ENCODE assay signal across 18 cellular contexts in the genomic region with DNA sequence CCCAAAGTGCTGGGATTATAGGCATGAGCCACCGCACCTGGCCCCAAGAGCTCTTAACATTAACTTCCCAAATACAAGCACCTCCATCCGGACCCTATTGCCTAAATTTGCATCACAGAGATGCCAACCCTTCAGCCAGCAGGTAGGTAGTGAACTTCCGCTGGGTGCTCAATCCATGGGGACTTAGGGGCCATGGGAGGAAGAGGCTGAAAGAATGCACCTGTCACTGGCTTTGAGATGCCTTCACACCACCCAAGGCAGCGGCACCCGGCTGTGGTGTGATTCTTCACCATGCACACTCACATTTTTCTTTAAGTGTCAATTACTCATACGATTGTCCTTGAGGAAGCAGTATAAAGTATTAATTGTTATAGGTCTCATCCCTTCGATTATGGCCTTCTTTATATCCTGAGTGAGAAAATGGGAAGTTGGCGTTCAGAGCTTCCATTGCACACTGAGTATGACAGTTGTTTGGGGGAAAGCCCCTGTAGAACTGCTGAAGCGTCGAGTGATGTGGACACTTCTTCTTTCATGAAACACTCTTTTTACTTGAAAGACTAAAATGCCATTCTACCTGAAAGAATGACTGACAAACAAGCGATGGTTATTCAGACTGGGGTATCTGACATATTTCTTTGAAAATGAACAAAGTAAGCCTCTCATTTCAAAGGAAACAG. TPM values are rescaled to one million over a fixed set of nuclear protein-coding genes. Genes with fewer than 3 reads are reported as not detected.
A peak's percentile ranks its signal among the peaks of the same experiment; 100 is the strongest.
DNase-seq lines count a peak whose midpoint lies in the region; ATAC-seq and TF ChIP-seq lines count a peak whose summit lies in the region.
"Had no signal": no experiment of that assay in that cellular context is flagged by ENCODE, and none has a peak within 500 bp of the region (broad histone marks: within the 10 kb centered on the region; RNA-seq: fewer than 3 reads in every experiment).

No MANE protein-coding gene starts in this region.

- DNase-seq in activated CD4-positive, alpha-beta memory T cell treated with anti-CD3 and anti-CD28 coated beads for 36 hours: peak; percentile 2
- DNase-seq in activated CD4-positive, alpha-beta memory T cell treated with anti-CD3 and anti-CD28 coated beads, Interleukin-2, amount 10 ng/mL, durations not matched to agents 7 days and 5 days: no peak
- DNase-seq in activated B cell treated with CpG ODN at 0.5 μM for 24 hours (no peak), stomach (peak; percentile 13), COLO668 (lab: John Stamatoyannopoulos, UW; ENCODE audit: unreplicated experiment) (no peak), caudate nucleus (lab: John Stamatoyannopoulos, UW) (no peak)
- DNase-seq in activated T-cell treated with anti-CD3 and anti-CD28 coated beads, Interleukin-2, amount 50 U/mL, for 4 hours: no peak
- DNase-seq: endodermal cell, kidney glomerular epithelial cell, NCI-H1417 treated with DMSO at 0.1 percent for 48 hours, SJCRH30, small intestine, upper lobe of left lung had no signal

- CTCF ChIA-PET in activated CD4-positive, alpha-beta memory T cell treated with anti-CD3 and anti-CD28 coated beads for 36 hours (lab: Charles Lee): no interaction called here
- CTCF ChIA-PET in activated CD4-positive, alpha-beta memory T cell treated with anti-CD3 and anti-CD28 coated beads, Interleukin-2, amount 10 ng/mL, durations not matched to agents 7 days and 5 days (lab: Charles Lee): no interaction called here
- CTCF ChIA-PET in activated B cell treated with CpG ODN at 0.5 μM for 24 hours (lab: Charles Lee): interaction anchor here (0.6 to 1.1 kb wide), 2 partner anchors 14 to 91 kb away, joined by 3 read pairs; no protein-coding TSS in a partner anchor

- H3K27ac Mint-ChIP-seq in activated CD4-positive, alpha-beta memory T cell treated with anti-CD3 and anti-CD28 coated beads for 36 hours: no peak overlapping the region
- H3K27ac Mint-ChIP-seq in activated CD4-positive, alpha-beta memory T cell treated with anti-CD3 and anti-CD28 coated beads, Interleukin-2, amount 10 ng/mL, durations not matched to agents 7 days and 5 days: no peak overlapping the region
- H3K27ac Mint-ChIP-seq in activated B cell treated with CpG ODN at 0.5 μM for 24 hours: peak overlapping the region; percentile 7
- H3K27ac Mint-ChIP-seq: endodermal cell had no signal

- TF ChIP-seq CTCF in activated B cell treated with CpG ODN at 0.5 μM for 24 hours (IDR thresholded peaks at IDR 0.05): no peak
- no peak for TF ChIP-seq CTCF in stomach (IDR thresholded peaks at IDR 0.05)

- TF ChIP-seq POLR2A in stomach (IDR thresholded peaks at IDR 0.05): no peak

- no peaks in the 10 kb centered on the region for H3K4me1 Mint-ChIP-seq in activated CD4-positive, alpha-beta memory T cell treated with anti-CD3 and anti-CD28 coated beads for 36 hours (ENCODE audit: low read depth)
- H3K4me1 Mint-ChIP-seq in activated CD4-positive, alpha-beta memory T cell treated with anti-CD3 and anti-CD28 coated beads, Interleukin-2, amount 10 ng/mL, durations not matched to agents 7 days and 5 days: no peaks in the 10 kb centered on the region
- H3K4me1 Mint-ChIP-seq in activated B cell treated with CpG ODN at 0.5 μM for 24 hours: peaks cover 37% of the 10 kb centered on the region
- H3K4me1 Mint-ChIP-seq in activated T-cell treated with anti-CD3 and anti-CD28 coated beads, Interleukin-2, amount 50 U/mL, for 4 hours (ENCODE audit: low read depth): no peaks in the 10 kb centered on the region

- ATAC-seq in HG02884 (IDR thresholded peaks at IDR 0.05; ENCODE audit: unreplicated experiment): peak; percentile 85
- ATAC-seq in activated B cell treated with CpG ODN at 0.5 μM for 24 hours (ENCODE audit: low read depth): peak; percentile 98
- ATAC-seq in activated T-cell treated with anti-CD3 and anti-CD28 coated beads, Interleukin-2, amount 50 U/mL, for 4 hours: no peak

- H3K9me3 Mint-ChIP-seq in activated CD4-positive, alpha-beta memory T cell treated with anti-CD3 and anti-CD28 coated beads for 36 hours: no peaks in the 10 kb centered on the region
- H3K9me3 Mint-ChIP-seq in activated CD4-positive, alpha-beta memory T cell treated with anti-CD3 and anti-CD28 coated beads, Interleukin-2, amount 10 ng/mL, durations not matched to agents 7 days and 5 days: no peaks in the 10 kb centered on the region
- H3K9me3 Mint-ChIP-seq in activated B cell treated with CpG ODN at 0.5 μM for 24 hours: no peaks in the 10 kb centered on the region
- no peaks in the 10 kb centered on the region for H3K9me3 Mint-ChIP-seq in activated T-cell treated with anti-CD3 and anti-CD28 coated beads, Interleukin-2, amount 50 U/mL, for 4 hours
- H3K9me3 Mint-ChIP-seq: neural crest cell had no signal

- TF ChIP-seq EP300 in stomach (IDR thresholded peaks at IDR 0.05): no peak

- no peaks in the 10 kb centered on the region for H3K36me3 Mint-ChIP-seq in activated CD4-positive, alpha-beta memory T cell treated with anti-CD3 and anti-CD28 coated beads for 36 hours
- H3K36me3 Mint-ChIP-seq in activated CD4-positive, alpha-beta memory T cell treated with anti-CD3 and anti-CD28 coated beads, Interleukin-2, amount 10 ng/mL, durations not matched to agents 7 days and 5 days (ENCODE audit: low read depth): no peaks in the 10 kb centered on the region
- H3K36me3 Mint-ChIP-seq in activated B cell treated with CpG ODN at 0.5 μM for 24 hours (ENCODE audit: low read depth): no peaks in the 10 kb centered on the region
- H3K36me3 Mint-ChIP-seq in activated T-cell treated with anti-CD3 and anti-CD28 coated beads, Interleukin-2, amount 50 U/mL, for 4 hours (ENCODE audit: insufficient read depth): no peaks in the 10 kb centered on the region

- H3K9me3 ChIP-seq in stomach: no peaks in the 10 kb centered on the region
- H3K9me3 ChIP-seq: A549, ascending aorta, SJCRH30, upper lobe of left lung had no signal

- no peaks in the 10 kb centered on the region for H3K27me3 Mint-ChIP-seq in activated CD4-positive, alpha-beta memory T cell treated with anti-CD3 and anti-CD28 coated beads for 36 hours
- peaks cover 20% of the 10 kb centered on the region for H3K27me3 Mint-ChIP-seq in activated CD4-positive, alpha-beta memory T cell treated with anti-CD3 and anti-CD28 coated beads, Interleukin-2, amount 10 ng/mL, durations not matched to agents 7 days and 5 days
- peaks cover 3% of the 10 kb centered on the region for H3K27me3 Mint-ChIP-seq in activated B cell treated with CpG ODN at 0.5 μM for 24 hours
- H3K27me3 Mint-ChIP-seq in activated T-cell treated with anti-CD3 and anti-CD28 coated beads, Interleukin-2, amount 50 U/mL, for 4 hours (ENCODE audit: low read depth): peaks cover 2% of the 10 kb centered on the region

- intact Hi-C loops in activated CD4-positive, alpha-beta memory T cell treated with anti-CD3 and anti-CD28 coated beads for 36 hours (cut with micrococcal nuclease): no loop called here
- intact Hi-C loops in activated B cell treated with CpG ODN at 0.5 μM for 24 hours (cut with micrococcal nuclease) (loop anchor here (1.0 to 5.0 kb wide), 3 partner anchors 51 to 91 kb away; a partner anchor contains a TSS), stomach (cut with DNase I; ENCODE audit: low total_unique reads) (no loop called here)

- no peaks in the 10 kb centered on the region for H3K36me3 ChIP-seq in stomach
- H3K36me3 ChIP-seq: ascending aorta, SJCRH30, upper lobe of left lung had no signal

- H3K4me3 ChIP-seq in stomach: no peak overlapping the region
- H3K4me3 ChIP-seq: A549, ascending aorta, SJCRH30, upper lobe of left lung had no signal

- H3K4me1 ChIP-seq in stomach: peaks cover 0 to 13% (median 4%) of the 10 kb centered on the region in 4 donors
- H3K4me1 ChIP-seq: ascending aorta had no signal

- 85 to 88% (median 86%) methylated on average over 11 of the region's 11 CpGs for WGBS in stomach, 5 donors

- H3K27ac ChIP-seq in stomach: no peak overlapping the region
- no peak overlapping the region for H3K27ac ChIP-seq in caudate nucleus (ENCODE audit: low read depth, low read length)
- H3K27ac ChIP-seq: ascending aorta, SJCRH30, upper lobe of left lung, VCaP had no signal

- POLR2A ChIA-PET in activated CD4-positive, alpha-beta memory T cell treated with anti-CD3 and anti-CD28 coated beads for 36 hours (lab: Charles Lee): no interaction called here
- POLR2A ChIA-PET in activated CD4-positive, alpha-beta memory T cell treated with anti-CD3 and anti-CD28 coated beads, Interleukin-2, amount 10 ng/mL, durations not matched to agents 7 days and 5 days (lab: Charles Lee): no interaction called here
- POLR2A ChIA-PET in activated B cell treated with CpG ODN at 0.5 μM for 24 hours (lab: Charles Lee): interaction anchor here (0.5 to 1.4 kb wide), 2 partner anchors 9 to 78 kb away, joined by 3 read pairs; no protein-coding TSS in a partner anchor

- H3K27me3 ChIP-seq in stomach: no peaks in the 10 kb centered on the region
- H3K27me3 ChIP-seq: ascending aorta, SJCRH30, upper lobe of left lung had no signal

- H3K4me3 Mint-ChIP-seq in activated CD4-positive, alpha-beta memory T cell treated with anti-CD3 and anti-CD28 coated beads for 36 hours: no peak overlapping the region
- no peak overlapping the region for H3K4me3 Mint-ChIP-seq in activated CD4-positive, alpha-beta memory T cell treated with anti-CD3 and anti-CD28 coated beads, Interleukin-2, amount 10 ng/mL, durations not matched to agents 7 days and 5 days
- peak overlapping the region; percentile 56 for H3K4me3 Mint-ChIP-seq in activated B cell treated with CpG ODN at 0.5 μM for 24 hours
- H3K4me3 Mint-ChIP-seq in activated T-cell treated with anti-CD3 and anti-CD28 coated beads, Interleukin-2, amount 50 U/mL, for 4 hours: no peak overlapping the region
- H3K4me3 Mint-ChIP-seq: endodermal cell, neural crest cell had no signal

RNA-seq across cellular contexts. Expression of a gene that starts 51.8 kb away (rescaled TPM):
- total RNA-seq in activated CD4-positive, alpha-beta memory T cell treated with anti-CD3 and anti-CD28 coated beads for 36 hours: 10 to 100 TPM; 55.4 to 58.2 TPM
- 100 to 1,000 TPM; 130 to 131 TPM for total RNA-seq in activated CD4-positive, alpha-beta memory T cell treated with anti-CD3 and anti-CD28 coated beads, Interleukin-2, amount 10 ng/mL, durations not matched to agents 7 days and 5 days
- total RNA-seq in activated B cell treated with CpG ODN at 0.5 μM for 24 hours: 62.5 and 63.5 TPM in 2 replicates
- total RNA-seq in stomach: 100 to 1,000 TPM in 1 of 5 donors, 10 to 100 TPM in 4; 39.1 to 175 (median 45.1) TPM
- 10 to 100 TPM; 47.8 to 49.6 (median 47.8) TPM for polyA plus RNA-seq in stomach
- total RNA-seq in activated T-cell treated with anti-CD3 and anti-CD28 coated beads, Interleukin-2, amount 50 U/mL, for 4 hours: 10 to 100 TPM; 30.3 to 34.6 (median 32.7) TPM

Comparison
In these comparisons a context has a peak if more than half of its experiments do, and no peak if none do; other contexts are left out.
1. DNase-seq: peak in activated CD4-positive, alpha-beta memory T cell treated with anti-CD3 and anti-CD28 coated beads for 36 hours (single experiment) and stomach (single experiment); none in activated CD4-positive, alpha-beta memory T cell treated with anti-CD3 and anti-CD28 coated beads, Interleukin-2, amount 10 ng/mL, durations not matched to agents 7 days and 5 days (single experiment), activated B cell treated with CpG ODN at 0.5 μM for 24 hours (single experiment), COLO668 (single experiment), activated T-cell treated with anti-CD3 and anti-CD28 coated beads, Interleukin-2, amount 50 U/mL, for 4 hours (single experiment) and caudate nucleus (0 of 61).
2. ATAC-seq: peak in HG02884 (single experiment) and activated B cell treated with CpG ODN at 0.5 μM for 24 hours (single experiment); none in activated T-cell treated with anti-CD3 and anti-CD28 coated beads, Interleukin-2, amount 50 U/mL, for 4 hours (0 of 2).